In genomic region chr1:3452866-3453175, GRCh38 we compare ENCODE assay signal across 1 cellular context.
TF ChIP-seq lines count a peak whose summit lies in the region.

No MANE protein-coding gene starts in this region.

TF ChIP-seq in HepG2, 621 proteins besides CTCF, POLR2A, EP300 and RAD21 (continued from another document):
- 0 out of 2 replicates have a peak, but pooled peaks have one; percentile 37 for TF ChIP-seq TERF1 (CRISPR knock-in tag; IDR thresholded peaks at IDR 0.05)
- TF ChIP-seq ZSCAN31 (CRISPR knock-in tag; IDR thresholded peaks at IDR 0.05; ENCODE audit: low read depth) = 0 out of 2 replicates have a peak, but pooled peaks have one; percentile 1
- 0 out of 2 replicates have a peak, but pooled peaks have one; percentile 31 for TF ChIP-seq ATF7-NPFF (CRISPR knock-in tag; IDR thresholded peaks at IDR 0.05; ENCODE audit: low read depth)
- TF ChIP-seq ZFY (CRISPR knock-in tag; IDR thresholded peaks at IDR 0.05) = peak; percentile 14; the same call in 1 of the 2 replicates
- TF ChIP-seq ZNF230 (CRISPR knock-in tag; IDR thresholded peaks at IDR 0.05) = no peak
- TF ChIP-seq ZFX (CRISPR knock-in tag; IDR thresholded peaks at IDR 0.05; ENCODE audit: low read depth) = peak; percentile 5; the same call in 1 of the 2 replicates
- TF ChIP-seq ZMYM4 (CRISPR knock-in tag; IDR thresholded peaks at IDR 0.05) = no peak
